In the genomic region with DNA sequence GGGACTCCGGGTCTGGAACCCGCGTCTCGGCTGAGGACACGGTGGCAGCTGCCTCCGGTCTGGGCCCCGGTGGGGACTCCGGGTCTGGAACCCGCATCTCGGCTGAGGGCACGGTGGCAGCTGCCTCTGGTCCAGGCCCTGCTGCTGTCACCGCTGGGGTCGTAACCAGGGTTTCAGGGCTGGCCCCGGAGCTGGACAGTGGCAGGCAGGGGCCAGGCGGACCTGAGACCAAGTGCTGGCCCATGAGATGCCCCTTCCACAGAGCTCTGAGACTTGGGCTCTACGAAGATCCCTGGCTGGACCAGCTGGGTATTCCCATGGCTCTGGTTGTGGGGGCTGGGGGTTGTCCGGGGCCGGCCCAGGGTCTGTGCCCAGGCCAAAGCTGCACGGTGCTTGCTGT, we compare ENCODE assay signal across 33 cellular contexts. TPM values are rescaled to one million over a fixed set of nuclear protein-coding genes. Genes with fewer than 3 reads are reported as not detected.
"Had no signal": no experiment of that assay in that cellular context is flagged by ENCODE, and none has a peak within 500 bp of the region (broad histone marks: within the 10 kb centered on the region; RNA-seq: fewer than 3 reads in every experiment).

No MANE protein-coding gene starts in this region.

- H3K9me3 ChIP-seq: MG63, SK-N-SH had no signal

- H3K27me3 Mint-ChIP-seq: activated CD4-positive, alpha-beta T cell treated with anti-CD3 and anti-CD28 coated beads, Interleukin-2, amount 10 ng/mL, durations not matched to agents 24 days and 14 days; activated CD8-positive, alpha-beta T cell treated with anti-CD3 and anti-CD28 coated beads for 36 hours; activated T-helper 17 cell treated with anti-CD3 and anti-CD28 coated beads, Interleukin-2, amount 50 U/mL, for 72 hours had no signal

- H3K4me1 Mint-ChIP-seq: activated T-helper 17 cell treated with anti-CD3 and anti-CD28 coated beads, Interleukin-2, amount 50 U/mL, for 72 hours had no signal

- DNase-seq: activated CD4-positive, alpha-beta T cell treated with anti-CD3 and anti-CD28 coated beads, Interleukin-2, amount 10 ng/mL, durations not matched to agents 24 days and 14 days; activated CD4-positive, alpha-beta T cell treated with anti-CD3 and anti-CD28 coated beads, Interleukin-2, amount 50 U/mL, for 4 hours; activated CD8-positive, alpha-beta T cell treated with anti-CD3 and anti-CD28 coated beads for 36 hours; activated effector memory CD4-positive, alpha-beta T cell treated with anti-CD3 and anti-CD28 coated beads, Interleukin-2, amount 50 U/mL, for 16 hours; activated naive CD4-positive, alpha-beta T cell; activated naive CD4-positive, alpha-beta T cell treated with anti-CD3 and anti-CD28 coated beads, Interleukin-2, amount 50 U/mL, for 16 hours; activated naive CD8-positive, alpha-beta T cell treated with anti-CD3 and anti-CD28 coated beads for 36 hours; activated T-cell treated with anti-CD3 and anti-CD28 coated beads, Interleukin-2, amount 50 U/mL, for 1 hour; activated T-cell treated with anti-CD3 and anti-CD28 coated beads, Interleukin-2, amount 50 U/mL, for 72 hours; amniotic stem cell; aorta; brain microvascular endothelial cell; central memory CD4-positive, alpha-beta T cell; Kasumi-1; KG1; MG63; MV-4-11; NCI-H1092; NCI-H1436 treated with DMSO at 0.1 percent for 48 hours; NCI-H1694 treated with DMSO at 0.1 percent for 48 hours; NCI-H2029; NCI-H345; NCI-H524 treated with DMSO at 0.1 percent for 48 hours; SHP77 treated with DMSO at 0.1 percent for 48 hours; SK-N-SH had no signal

- H3K27me3 ChIP-seq: brain microvascular endothelial cell, MG63 had no signal

- H3K9me3 Mint-ChIP-seq: activated CD4-positive, alpha-beta T cell treated with anti-CD3 and anti-CD28 coated beads, Interleukin-2, amount 10 ng/mL, durations not matched to agents 24 days and 14 days; activated CD8-positive, alpha-beta T cell treated with anti-CD3 and anti-CD28 coated beads for 36 hours; activated naive CD8-positive, alpha-beta T cell treated with anti-CD3 and anti-CD28 coated beads for 36 hours; activated T-cell treated with anti-CD3 and anti-CD28 coated beads, Interleukin-2, amount 50 U/mL, for 72 hours; activated T-helper 17 cell treated with anti-CD3 and anti-CD28 coated beads, Interleukin-2, amount 50 U/mL, for 72 hours; T-helper 1 cell treated with Interleukin-12 subunit alpha and Interleukin-12 subunit beta and Interleukin-4 antibody, amounts not matched to agents 30 μg/mL and 1 μg/mL, for 36 hours; T-helper 2 cell treated with Interferon-gamma antibody and Interleukin-4, amounts not matched to agents 5 μg/mL and 100 μg/mL, for 36 hours had no signal

- ATAC-seq: activated CD8-positive, alpha-beta T cell treated with anti-CD3 and anti-CD28 coated beads for 36 hours; activated T-cell treated with anti-CD3 and anti-CD28 coated beads, Interleukin-2, amount 50 U/mL, for 72 hours; activated T-helper 17 cell treated with anti-CD3 and anti-CD28 coated beads, Interleukin-2, amount 50 U/mL, for 72 hours; Panc1 had no signal

- H3K27ac Mint-ChIP-seq: activated CD4-positive, alpha-beta T cell treated with anti-CD3 and anti-CD28 coated beads, Interleukin-2, amount 10 ng/mL, durations not matched to agents 24 days and 14 days; activated CD8-positive, alpha-beta T cell treated with anti-CD3 and anti-CD28 coated beads for 36 hours; activated naive CD8-positive, alpha-beta T cell treated with anti-CD3 and anti-CD28 coated beads for 36 hours; activated T-cell treated with anti-CD3 and anti-CD28 coated beads, Interleukin-2, amount 50 U/mL, for 72 hours; activated T-helper 17 cell treated with anti-CD3 and anti-CD28 coated beads, Interleukin-2, amount 50 U/mL, for 72 hours; T-helper 1 cell treated with Interleukin-12 subunit alpha and Interleukin-12 subunit beta and Interleukin-4 antibody, amounts not matched to agents 30 μg/mL and 1 μg/mL, for 36 hours; T-helper 2 cell treated with Interferon-gamma antibody and Interleukin-4, amounts not matched to agents 5 μg/mL and 100 μg/mL, for 36 hours had no signal

- H3K4me3 Mint-ChIP-seq: activated CD4-positive, alpha-beta T cell treated with anti-CD3 and anti-CD28 coated beads, Interleukin-2, amount 10 ng/mL, durations not matched to agents 24 days and 14 days; activated CD8-positive, alpha-beta T cell treated with anti-CD3 and anti-CD28 coated beads for 36 hours; activated naive CD8-positive, alpha-beta T cell treated with anti-CD3 and anti-CD28 coated beads for 36 hours; activated T-cell treated with anti-CD3 and anti-CD28 coated beads, Interleukin-2, amount 50 U/mL, for 72 hours; activated T-helper 17 cell treated with anti-CD3 and anti-CD28 coated beads, Interleukin-2, amount 50 U/mL, for 72 hours; T-helper 1 cell treated with Interleukin-12 subunit alpha and Interleukin-12 subunit beta and Interleukin-4 antibody, amounts not matched to agents 30 μg/mL and 1 μg/mL, for 36 hours had no signal

- H3K27ac ChIP-seq: brain microvascular endothelial cell, SJSA1 had no signal

- H3K4me3 ChIP-seq: MG63, SJSA1 had no signal

RNA-seq across cellular contexts. Expression of a gene that starts 16.1 kb away (rescaled TPM):
- total RNA-seq: activated CD4-positive, alpha-beta T cell treated with anti-CD3 and anti-CD28 coated beads, Interleukin-2, amount 10 ng/mL, durations not matched to agents 24 days and 14 days; activated CD8-positive, alpha-beta memory T cell treated with anti-CD3 and anti-CD28 coated beads for 36 hours; activated CD8-positive, alpha-beta T cell treated with anti-CD3 and anti-CD28 coated beads for 36 hours; activated naive CD8-positive, alpha-beta T cell treated with anti-CD3 and anti-CD28 coated beads for 36 hours; activated T-cell treated with anti-CD3 and anti-CD28 coated beads, Interleukin-2, amount 50 U/mL, for 72 hours; activated T-helper 17 cell treated with anti-CD3 and anti-CD28 coated beads, Interleukin-2, amount 50 U/mL, for 72 hours; aorta; NCI-H460; RPMI7951; SJSA1 had no signal
- polyA plus RNA-seq: aorta, SK-N-SH had no signal

RNA-seq across cellular contexts. Expression of a gene that starts 23.9 kb away (rescaled TPM):
- total RNA-seq: activated CD4-positive, alpha-beta T cell treated with anti-CD3 and anti-CD28 coated beads, Interleukin-2, amount 10 ng/mL, durations not matched to agents 24 days and 14 days; activated CD8-positive, alpha-beta memory T cell treated with anti-CD3 and anti-CD28 coated beads for 36 hours; activated CD8-positive, alpha-beta T cell treated with anti-CD3 and anti-CD28 coated beads for 36 hours; activated naive CD8-positive, alpha-beta T cell treated with anti-CD3 and anti-CD28 coated beads for 36 hours; activated T-cell treated with anti-CD3 and anti-CD28 coated beads, Interleukin-2, amount 50 U/mL, for 72 hours; activated T-helper 17 cell treated with anti-CD3 and anti-CD28 coated beads, Interleukin-2, amount 50 U/mL, for 72 hours; RPMI7951; SJSA1 had no signal
